In genomic region chr2:30184035-30184434, GRCh38 we compare ENCODE assay signal across 1 cellular context.
TF ChIP-seq lines count a peak whose summit lies in the region.

No MANE protein-coding gene starts in this region.

TF ChIP-seq in IMR-90, 13 proteins besides CTCF, POLR2A, EP300 and RAD21 (continued from another document):
- TF ChIP-seq ELK1 (IDR thresholded peaks at IDR 0.05; ENCODE audit: borderline replicate concordance, low read depth, low read length) (no peak), RCOR1 (IDR thresholded peaks at IDR 0.05; ENCODE audit: insufficient replicate concordance, low read length) (no peak), BHLHE40 (IDR thresholded peaks at IDR 0.05; ENCODE audit: low read depth, low read length) (no peak), MAFK (IDR thresholded peaks at IDR 0.05; ENCODE audit: low read depth, low read length) (no peak), CEBPB (IDR thresholded peaks at IDR 0.05; ENCODE audit: low read depth, low read length) (no peak), MXI1 (IDR thresholded peaks at IDR 0.05; ENCODE audit: borderline replicate concordance, low read depth, low read length) (no peak), CHD1 (IDR thresholded peaks at IDR 0.05; ENCODE audit: low read depth, low read length) (no peak), FOS (IDR thresholded peaks at IDR 0.05; ENCODE audit: low read depth, low read length) (no peak)
TF ChIP-seq in IMR-90: peak in this region for 0.
